21 cellular contexts compared by ENCODE assay signal in the genomic region with DNA sequence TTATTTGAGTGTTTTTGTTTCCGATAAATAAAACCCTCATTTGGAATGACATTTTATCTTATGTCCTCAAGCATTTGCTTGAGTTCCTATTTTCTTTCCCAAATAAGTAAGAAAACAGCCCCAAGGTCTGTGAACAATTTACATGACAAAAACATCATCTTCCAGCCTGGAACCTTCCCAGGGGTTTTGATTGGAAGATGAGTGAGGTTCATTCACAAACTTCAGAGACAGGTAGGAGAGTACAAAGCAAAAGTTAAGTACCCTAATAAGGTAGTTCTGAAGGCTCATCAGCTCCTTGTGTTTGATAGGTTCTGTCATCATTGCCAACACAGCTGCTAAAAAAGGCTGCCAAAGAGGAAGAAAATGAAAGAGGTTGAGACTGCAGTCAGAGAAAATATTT.
"Had no signal": no experiment of that assay in that cellular context is flagged by ENCODE, and none has a peak within 500 bp of the region (broad histone marks: within the 10 kb centered on the region; RNA-seq: fewer than 3 reads in every experiment).

No MANE protein-coding gene starts in this region.

- H3K27me3 Mint-ChIP-seq: activated B cell treated with CpG ODN at 0.5 μM for 24 hours; activated CD4-positive, alpha-beta memory T cell treated with anti-CD3 and anti-CD28 coated beads, Interleukin-2, amount 10 ng/mL, durations not matched to agents 7 days and 5 days; activated CD4-positive, alpha-beta T cell treated with anti-CD3 and anti-CD28 coated beads, Interleukin-2, amount 10 ng/mL, durations not matched to agents 7 days and 5 days; activated naive CD4-positive, alpha-beta T cell treated with anti-CD3 and anti-CD28 coated beads, Interleukin-2, amount 10 ng/mL, durations not matched to agents 7 days and 5 days; activated naive CD8-positive, alpha-beta T cell treated with anti-CD3 and anti-CD28 coated beads for 36 hours; activated T-helper 17 cell treated with anti-CD3 and anti-CD28 coated beads, Interleukin-2, amount 50 U/mL, for 72 hours had no signal

- H3K27ac Mint-ChIP-seq: activated B cell treated with CpG ODN at 0.5 μM for 24 hours; activated CD4-positive, alpha-beta memory T cell treated with anti-CD3 and anti-CD28 coated beads, Interleukin-2, amount 10 ng/mL, durations not matched to agents 7 days and 5 days; activated CD4-positive, alpha-beta T cell treated with anti-CD3 and anti-CD28 coated beads, Interleukin-2, amount 10 ng/mL, durations not matched to agents 7 days and 5 days; activated naive CD4-positive, alpha-beta T cell treated with anti-CD3 and anti-CD28 coated beads, Interleukin-2, amount 10 ng/mL, durations not matched to agents 7 days and 5 days; activated naive CD8-positive, alpha-beta T cell treated with anti-CD3 and anti-CD28 coated beads for 36 hours; activated T-helper 17 cell treated with anti-CD3 and anti-CD28 coated beads, Interleukin-2, amount 50 U/mL, for 72 hours; T-helper 1 cell treated with Interleukin-12 subunit alpha and Interleukin-12 subunit beta and Interleukin-4 antibody, amounts not matched to agents 30 μg/mL and 1 μg/mL, for 36 hours had no signal

- DNase-seq: activated B cell treated with CpG ODN at 0.5 μM for 24 hours; activated CD4-positive, alpha-beta memory T cell treated with anti-CD3 and anti-CD28 coated beads, Interleukin-2, amount 10 ng/mL, durations not matched to agents 7 days and 5 days; activated CD4-positive, alpha-beta T cell treated with anti-CD3 and anti-CD28 coated beads, Interleukin-2, amount 10 ng/mL, durations not matched to agents 7 days and 5 days; activated gamma-delta T cell; activated naive CD4-positive, alpha-beta T cell treated with anti-CD3 and anti-CD28 coated beads, Interleukin-2, amount 10 ng/mL, durations not matched to agents 7 days and 5 days; activated naive CD8-positive, alpha-beta T cell treated with anti-CD3 and anti-CD28 coated beads for 36 hours; activated T-cell treated with anti-CD3 and anti-CD28 coated beads for 4 hours; activated T-cell treated with anti-CD3 and anti-CD28 coated beads, Interleukin-2, amount 50 U/mL, for 48 hours; cerebellar nuclear complex; MM.1S; NCI-H1105; NCI-H1436; NCI-H1694 treated with DMSO at 0.1 percent for 48 hours; NCI-H2029 treated with DMSO at 0.1 percent for 48 hours; NCI-H345; NCI-H510A; NCI-H526 treated with DMSO at 0.1 percent for 48 hours; PC-9; SHP77 treated with DMSO at 0.1 percent for 48 hours had no signal

- H3K4me1 Mint-ChIP-seq: activated B cell treated with CpG ODN at 0.5 μM for 24 hours; activated CD4-positive, alpha-beta memory T cell treated with anti-CD3 and anti-CD28 coated beads, Interleukin-2, amount 10 ng/mL, durations not matched to agents 7 days and 5 days; activated CD4-positive, alpha-beta T cell treated with anti-CD3 and anti-CD28 coated beads, Interleukin-2, amount 10 ng/mL, durations not matched to agents 7 days and 5 days; activated naive CD4-positive, alpha-beta T cell treated with anti-CD3 and anti-CD28 coated beads, Interleukin-2, amount 10 ng/mL, durations not matched to agents 7 days and 5 days; activated naive CD8-positive, alpha-beta T cell treated with anti-CD3 and anti-CD28 coated beads for 36 hours; activated T-helper 17 cell treated with anti-CD3 and anti-CD28 coated beads, Interleukin-2, amount 50 U/mL, for 72 hours had no signal

- H3K36me3 Mint-ChIP-seq: activated naive CD4-positive, alpha-beta T cell treated with anti-CD3 and anti-CD28 coated beads, Interleukin-2, amount 10 ng/mL, durations not matched to agents 7 days and 5 days; activated naive CD8-positive, alpha-beta T cell treated with anti-CD3 and anti-CD28 coated beads for 36 hours had no signal

- H3K4me3 Mint-ChIP-seq: activated B cell treated with CpG ODN at 0.5 μM for 24 hours; activated CD4-positive, alpha-beta memory T cell treated with anti-CD3 and anti-CD28 coated beads, Interleukin-2, amount 10 ng/mL, durations not matched to agents 7 days and 5 days; activated CD4-positive, alpha-beta T cell treated with anti-CD3 and anti-CD28 coated beads, Interleukin-2, amount 10 ng/mL, durations not matched to agents 7 days and 5 days; activated naive CD4-positive, alpha-beta T cell treated with anti-CD3 and anti-CD28 coated beads, Interleukin-2, amount 10 ng/mL, durations not matched to agents 7 days and 5 days; activated naive CD8-positive, alpha-beta T cell treated with anti-CD3 and anti-CD28 coated beads for 36 hours; activated T-helper 17 cell treated with anti-CD3 and anti-CD28 coated beads, Interleukin-2, amount 50 U/mL, for 72 hours; T-helper 1 cell treated with Interleukin-12 subunit alpha and Interleukin-12 subunit beta and Interleukin-4 antibody, amounts not matched to agents 30 μg/mL and 1 μg/mL, for 36 hours had no signal

- H3K4me3 ChIP-seq: PC-9 had no signal

- H3K4me2 ChIP-seq: PC-9 had no signal

- ATAC-seq: activated T-helper 17 cell treated with anti-CD3 and anti-CD28 coated beads, Interleukin-2, amount 50 U/mL, for 72 hours had no signal

- H3K27ac ChIP-seq: PC-9 had no signal

- H2AFZ ChIP-seq: PC-9 had no signal
